Comparison of ENCODE assay signal across 27 cellular contexts in genomic region chr11:112996924-112997323, GRCh38.
"Had no signal": no experiment of that assay in that cellular context is flagged by ENCODE, and none has a peak within 500 bp of the region (broad histone marks: within the 10 kb centered on the region; RNA-seq: fewer than 3 reads in every experiment).

No MANE protein-coding gene starts in this region.

- H3K4me3 Mint-ChIP-seq: immature natural killer cell; naive B cell; natural killer cell treated with Interleukin-12 subunit alpha and Interleukin-12 subunit beta and Interleukin-15 and Interleukin-18, amount 100 ng/mL, for 72 hours; stimulated activated effector memory CD8-positive, alpha-beta T cell treated with anti-CD3 and anti-CD28 coated beads, Interleukin-12 subunit alpha, Interleukin-12 subunit beta, amount 100 ng/mL, for 72 hours had no signal

- H3K36me3 ChIP-seq: esophagus squamous epithelium, lower lobe of right lung, prostate gland, right atrium auricular region, sigmoid colon, stomach, thyroid gland had no signal

- H3K4me1 ChIP-seq: esophagus squamous epithelium, lower lobe of right lung, prostate gland, sigmoid colon had no signal

- H3K9me3 ChIP-seq: esophagus squamous epithelium, lower lobe of right lung, mucosa of descending colon, prostate gland, right atrium auricular region, sigmoid colon, stomach, thyroid gland had no signal

- H3K36me3 Mint-ChIP-seq: naive B cell; stimulated activated effector memory CD8-positive, alpha-beta T cell treated with anti-CD3 and anti-CD28 coated beads, Interleukin-12 subunit alpha, Interleukin-12 subunit beta, amount 100 ng/mL, for 72 hours had no signal

- H3K27me3 ChIP-seq: esophagus squamous epithelium, right atrium auricular region, sigmoid colon, stomach, thyroid gland had no signal

- H3K27me3 Mint-ChIP-seq: natural killer cell treated with Interleukin-12 subunit alpha and Interleukin-12 subunit beta and Interleukin-15 and Interleukin-18, amount 100 ng/mL, for 72 hours had no signal

- DNase-seq: dermis blood vessel endothelial cell; effector memory CD4-positive, alpha-beta T cell; erythroblast; esophagus squamous epithelium; foreskin melanocyte; hypothalamus; immature natural killer cell; islet precursor cell; kidney glomerular epithelial cell; left colon; left ventricle myocardium superior; lower lobe of right lung; mucosa of descending colon; naive B cell; nucleus accumbens; sigmoid colon; stimulated activated CD4-positive, alpha-beta T cell treated with anti-CD3 and anti-CD28 coated beads, Interleukin-2, amount 100 ng/mL, for 24 hours; stimulated activated CD4-positive, alpha-beta T cell treated with anti-CD3 and anti-CD28 coated beads, Interleukin-4, amount 100 ng/mL, for 24 hours; stimulated activated naive CD4-positive, alpha-beta T cell treated with Interleukin-2 at 50 U/mL for 16 hours; stomach; thyroid gland; trophoblast cell had no signal

- H3K27ac ChIP-seq: coronary artery, esophagus squamous epithelium, lower lobe of right lung, prostate gland, right atrium auricular region, sigmoid colon, stomach, thyroid gland had no signal

- H3K4me3 ChIP-seq: coronary artery, esophagus squamous epithelium, lower lobe of right lung, mucosa of descending colon, prostate gland, right atrium auricular region, sigmoid colon, stomach, thyroid gland had no signal

- H3K27ac Mint-ChIP-seq: naive B cell; natural killer cell treated with Interleukin-12 subunit alpha and Interleukin-12 subunit beta and Interleukin-15 and Interleukin-18, amount 100 ng/mL, for 72 hours; stimulated activated effector memory CD8-positive, alpha-beta T cell treated with anti-CD3 and anti-CD28 coated beads, Interleukin-12 subunit alpha, Interleukin-12 subunit beta, amount 100 ng/mL, for 72 hours had no signal

- ATAC-seq: left colon; left ventricle myocardium superior; lower lobe of right lung; mucosa of descending colon; natural killer cell treated with Interleukin-12 subunit alpha and Interleukin-12 subunit beta and Interleukin-15 and Interleukin-18, amount 100 ng/mL, for 72 hours; stimulated activated effector memory CD8-positive, alpha-beta T cell treated with anti-CD3 and anti-CD28 coated beads, Interleukin-12 subunit alpha, Interleukin-12 subunit beta, amount 100 ng/mL, for 72 hours had no signal

- H3K9me3 Mint-ChIP-seq: immature natural killer cell; stimulated activated effector memory CD8-positive, alpha-beta T cell treated with anti-CD3 and anti-CD28 coated beads, Interleukin-12 subunit alpha, Interleukin-12 subunit beta, amount 100 ng/mL, for 72 hours had no signal

- H3K4me1 Mint-ChIP-seq: naive B cell; stimulated activated effector memory CD8-positive, alpha-beta T cell treated with anti-CD3 and anti-CD28 coated beads, Interleukin-12 subunit alpha, Interleukin-12 subunit beta, amount 100 ng/mL, for 72 hours had no signal
